Comparison of ENCODE assay signal across 11 cellular contexts in genomic region chr4:14196141-14196540, GRCh38.
DNase-seq lines count a peak whose midpoint lies in the region; ATAC-seq, FAIRE-seq and TF ChIP-seq lines count a peak whose summit lies in the region.
"Had no signal": no experiment of that assay in that cellular context is flagged by ENCODE, and none has a peak within 500 bp of the region (broad histone marks: within the 10 kb centered on the region; RNA-seq: fewer than 3 reads in every experiment).

No MANE protein-coding gene starts in this region.

- no peak for ATAC-seq in activated CD8-positive, alpha-beta T cell treated with anti-CD3 and anti-CD28 coated beads, Interleukin-2, amount 10 ng/mL, durations not matched to agents 7 days and 5 days
- no peak for ATAC-seq in HG03439 (IDR thresholded peaks at IDR 0.05; ENCODE audit: unreplicated experiment)

- H3K9me3 ChIP-seq in left ventricle myocardium inferior (replicated peaks), result no peaks in the 10 kb centered on the region
- H3K9me3 ChIP-seq: neutrophil had no signal

- no peak overlapping the region for H3K4me3 ChIP-seq in left ventricle myocardium inferior

- H3K4me1 ChIP-seq in left ventricle myocardium inferior, result no peaks in the 10 kb centered on the region

- H3K4me3 Mint-ChIP-seq in activated CD8-positive, alpha-beta T cell treated with anti-CD3 and anti-CD28 coated beads, Interleukin-2, amount 10 ng/mL, durations not matched to agents 7 days and 5 days, result no peak overlapping the region

- no peak for TF ChIP-seq CTCF in left ventricle myocardium inferior (IDR thresholded peaks at IDR 0.05; ENCODE audit: borderline replicate concordance)

- no peaks in the 10 kb centered on the region for H3K27me3 Mint-ChIP-seq in activated CD8-positive, alpha-beta T cell treated with anti-CD3 and anti-CD28 coated beads, Interleukin-2, amount 10 ng/mL, durations not matched to agents 7 days and 5 days (ENCODE audit: low read depth)

- FAIRE-seq in urothelium cell line (lab: Jason Lieb, UNC), result no peak

- H3K36me3 Mint-ChIP-seq in activated CD8-positive, alpha-beta T cell treated with anti-CD3 and anti-CD28 coated beads, Interleukin-2, amount 10 ng/mL, durations not matched to agents 7 days and 5 days (ENCODE audit: low read depth), result no peaks in the 10 kb centered on the region

- H3K27ac ChIP-seq in left ventricle myocardium inferior (replicated peaks), result no peak overlapping the region
- H3K27ac ChIP-seq: neutrophil had no signal

- no peaks in the 10 kb centered on the region for H3K4me1 Mint-ChIP-seq in activated CD8-positive, alpha-beta T cell treated with anti-CD3 and anti-CD28 coated beads, Interleukin-2, amount 10 ng/mL, durations not matched to agents 7 days and 5 days (ENCODE audit: low read depth)

- H3K27ac Mint-ChIP-seq in activated CD8-positive, alpha-beta T cell treated with anti-CD3 and anti-CD28 coated beads, Interleukin-2, amount 10 ng/mL, durations not matched to agents 7 days and 5 days, result no peak overlapping the region

- CTCF ChIA-PET in activated CD8-positive, alpha-beta T cell treated with anti-CD3 and anti-CD28 coated beads, Interleukin-2, amount 10 ng/mL, durations not matched to agents 7 days and 5 days (lab: Charles Lee), result no interaction called here

- H3K36me3 ChIP-seq in left ventricle myocardium inferior, result no peaks in the 10 kb centered on the region
- H3K36me3 ChIP-seq: neutrophil had no signal

- intact Hi-C loops in left ventricle myocardium inferior (cut with micrococcal nuclease), result no loop called here

- POLR2A ChIA-PET in activated CD8-positive, alpha-beta T cell treated with anti-CD3 and anti-CD28 coated beads, Interleukin-2, amount 10 ng/mL, durations not matched to agents 7 days and 5 days (lab: Charles Lee), result no interaction called here

- peak; percentile 1 for DNase-seq in stimulated activated CD4-positive, alpha-beta T cell treated with anti-CD3 and anti-CD28 coated beads, Interleukin-12 subunit alpha, Interleukin-12 subunit beta, amount 100 ng/mL, for 4 hours
- no peak for DNase-seq in stimulated activated CD4-positive, alpha-beta T cell treated with anti-CD3 and anti-CD28 coated beads, Interleukin-4, amount 100 ng/mL, for 24 hours
- peak; percentile 29 for DNase-seq in activated CD8-positive, alpha-beta T cell treated with anti-CD3 and anti-CD28 coated beads, Interleukin-2, amount 10 ng/mL, durations not matched to agents 7 days and 5 days
- DNase-seq in left ventricle myocardium inferior, result peak; percentile 46
- peak; percentile 32 for DNase-seq in urothelium cell line (ENCODE audit: low spot score)
- no peak for DNase-seq in activated effector memory CD4-positive, alpha-beta T cell treated with Interleukin-2 at 50 U/mL for 16 hours
- no peak for DNase-seq in SHP77 treated with DMSO at 0.1 percent for 48 hours (lab: John Stamatoyannopoulos, UW)
- DNase-seq: GOT3, NCI-H510A treated with DMSO at 0.1 percent for 48 hours had no signal

- H3K9me3 Mint-ChIP-seq in activated CD8-positive, alpha-beta T cell treated with anti-CD3 and anti-CD28 coated beads, Interleukin-2, amount 10 ng/mL, durations not matched to agents 7 days and 5 days (ENCODE audit: insufficient read depth), result no peaks in the 10 kb centered on the region

- no peaks in the 10 kb centered on the region for H3K27me3 ChIP-seq in left ventricle myocardium inferior (ENCODE audit: low read depth)
- H3K27me3 ChIP-seq: neutrophil had no signal

Comparison
In these comparisons a context has a peak if more than half of its experiments do, and no peak if none do; other contexts are left out.
1. DNase-seq: peak in stimulated activated CD4-positive, alpha-beta T cell treated with anti-CD3 and anti-CD28 coated beads, Interleukin-12 subunit alpha, Interleukin-12 subunit beta, amount 100 ng/mL, for 4 hours (single experiment), activated CD8-positive, alpha-beta T cell treated with anti-CD3 and anti-CD28 coated beads, Interleukin-2, amount 10 ng/mL, durations not matched to agents 7 days and 5 days (single experiment), left ventricle myocardium inferior (single experiment) and urothelium cell line (single experiment); none in stimulated activated CD4-positive, alpha-beta T cell treated with anti-CD3 and anti-CD28 coated beads, Interleukin-4, amount 100 ng/mL, for 24 hours (single experiment), activated effector memory CD4-positive, alpha-beta T cell treated with Interleukin-2 at 50 U/mL for 16 hours (single experiment) and SHP77 treated with DMSO at 0.1 percent for 48 hours (single experiment).